1 cellular context compared by ENCODE assay signal in the genomic region with DNA sequence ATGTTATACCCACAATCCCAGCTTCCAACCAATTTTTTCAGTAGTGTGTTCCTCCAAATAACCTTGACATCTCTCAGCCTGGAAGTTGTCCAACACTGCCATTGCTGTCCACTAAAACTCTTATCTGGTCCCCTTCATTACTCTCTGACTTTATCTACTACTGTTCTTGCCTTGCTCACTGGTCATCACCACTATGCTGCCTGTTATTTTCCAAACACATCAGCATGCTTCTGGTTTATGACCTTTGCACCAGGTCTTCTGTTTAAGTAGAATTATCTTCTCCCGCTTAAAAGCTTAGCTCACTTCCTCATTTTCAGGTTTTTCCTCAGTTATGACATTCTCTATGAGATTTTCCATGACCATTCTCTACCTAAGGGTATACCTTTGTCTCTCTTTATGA.
A peak's percentile ranks its signal among the peaks of the same experiment; 100 is the strongest.
TF ChIP-seq lines count a peak whose summit lies in the region.

No MANE protein-coding gene starts in this region.

TF ChIP-seq in K562, 482 proteins besides CTCF, POLR2A, EP300 and RAD21 (continued from another document and continues in another):
- TF ChIP-seq, protein P1, sequence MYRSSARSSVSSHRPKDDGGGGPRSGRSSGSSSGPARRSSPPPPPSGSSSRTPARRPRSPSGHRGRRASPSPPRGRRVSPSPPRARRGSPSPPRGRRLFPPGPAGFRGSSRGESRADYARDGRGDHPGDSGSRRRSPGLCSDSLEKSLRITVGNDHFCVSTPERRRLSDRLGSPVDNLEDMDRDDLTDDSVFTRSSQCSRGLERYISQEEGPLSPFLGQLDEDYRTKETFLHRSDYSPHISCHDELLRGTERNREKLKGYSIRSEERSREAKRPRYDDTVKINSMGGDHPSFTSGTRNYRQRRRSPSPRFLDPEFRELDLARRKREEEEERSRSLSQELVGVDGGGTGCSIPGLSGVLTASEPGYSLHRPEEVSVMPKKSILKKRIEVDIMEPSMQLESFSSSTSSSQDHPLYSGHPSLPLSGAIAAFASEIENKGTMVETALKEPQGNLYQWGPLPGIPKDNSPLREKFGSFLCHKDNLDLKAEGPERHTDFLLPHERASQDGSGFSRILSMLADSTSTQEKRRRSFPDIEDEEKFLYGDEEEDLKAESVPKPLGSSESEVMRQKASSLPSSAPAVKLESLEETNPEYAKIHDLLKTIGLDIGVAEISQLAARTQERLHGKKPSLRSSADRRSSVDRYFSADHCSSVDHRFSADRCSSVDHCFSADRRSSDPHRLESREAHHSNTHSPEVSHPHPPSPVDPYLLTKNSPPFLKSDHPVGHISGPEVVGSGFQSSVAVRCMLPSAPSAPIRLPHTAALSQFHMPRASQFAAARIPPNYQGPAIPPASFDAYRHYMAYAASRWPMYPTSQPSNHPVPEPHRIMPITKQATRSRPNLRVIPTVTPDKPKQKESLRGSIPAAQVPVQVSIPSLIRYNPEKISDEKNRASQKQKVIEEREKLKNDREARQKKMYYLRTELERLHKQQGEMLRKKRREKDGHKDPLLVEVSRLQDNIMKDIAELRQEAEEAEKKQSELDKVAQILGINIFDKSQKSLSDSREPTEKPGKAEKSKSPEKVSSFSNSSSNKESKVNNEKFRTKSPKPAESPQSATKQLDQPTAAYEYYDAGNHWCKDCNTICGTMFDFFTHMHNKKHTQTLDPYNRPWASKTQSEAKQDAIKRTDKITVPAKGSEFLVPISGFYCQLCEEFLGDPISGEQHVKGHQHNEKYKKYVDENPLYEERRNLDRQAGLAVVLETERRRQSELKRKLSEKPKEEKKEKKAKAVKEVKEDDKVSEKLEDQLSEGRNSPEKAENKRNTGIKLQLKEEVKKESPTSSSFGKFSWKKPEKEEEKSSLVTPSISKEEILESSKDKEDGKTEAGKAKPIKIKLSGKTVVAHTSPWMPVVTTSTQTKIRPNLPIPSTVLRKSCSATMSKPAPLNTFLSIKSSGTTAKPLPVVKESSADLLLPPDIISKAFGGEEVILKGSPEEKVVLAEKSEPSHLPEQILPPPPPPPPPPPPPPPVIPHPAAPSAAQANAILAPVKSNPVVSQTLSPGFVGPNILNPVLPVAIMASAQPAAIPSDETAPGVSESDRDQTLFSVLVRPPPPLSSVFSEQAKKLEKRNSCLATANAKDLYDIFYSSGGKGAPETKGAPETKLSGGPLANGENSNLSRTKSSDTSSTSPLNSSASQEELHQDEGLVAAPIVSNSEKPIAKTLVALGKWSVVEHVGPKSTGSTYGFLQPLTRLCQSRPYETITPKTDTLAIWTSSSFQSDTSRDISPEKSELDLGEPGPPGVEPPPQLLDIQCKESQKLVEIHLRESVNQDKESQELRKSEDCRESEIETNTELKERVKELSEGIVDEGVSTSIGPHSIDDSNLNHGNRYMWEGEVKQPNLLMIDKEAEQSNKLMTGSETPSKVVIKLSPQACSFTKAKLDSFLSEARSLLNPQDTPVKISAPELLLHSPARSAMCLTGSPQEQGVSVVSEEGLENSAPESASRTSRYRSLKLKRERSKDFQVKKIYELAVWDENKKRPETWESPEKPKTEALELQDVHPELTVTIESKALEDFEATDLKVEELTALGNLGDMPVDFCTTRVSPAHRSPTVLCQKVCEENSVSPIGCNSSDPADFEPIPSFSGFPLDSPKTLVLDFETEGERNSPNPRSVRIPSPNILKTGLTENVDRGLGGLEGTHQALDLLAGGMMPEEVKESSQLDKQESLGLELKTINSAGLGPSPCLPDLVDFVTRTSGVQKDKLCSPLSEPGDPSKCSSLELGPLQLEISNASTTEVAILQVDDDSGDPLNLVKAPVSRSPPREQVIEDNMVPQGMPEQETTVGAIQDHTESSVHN (IDR thresholded peaks at IDR 0.05; ENCODE audit: borderline replicate concordance in 1 of 2, low read depth in 1 of 2): no peak
- TF ChIP-seq CEBPG (CRISPR knock-in tag; IDR thresholded peaks at IDR 0.05): no peak
- no peak for TF ChIP-seq CEBPG (tag; conservative IDR thresholded peaks at IDR 0.05 in 1 of 2, IDR thresholded peaks at IDR 0.05 in 1 of 2)
- TF ChIP-seq GTF2F1 (IDR thresholded peaks at IDR 0.05; ENCODE audit: low read depth, low read length): no peak
- TF ChIP-seq SMARCA5 (IDR thresholded peaks at IDR 0.05): peak; percentile 37; the same call in 1 of the 2 replicates
- TF ChIP-seq, protein P2, sequence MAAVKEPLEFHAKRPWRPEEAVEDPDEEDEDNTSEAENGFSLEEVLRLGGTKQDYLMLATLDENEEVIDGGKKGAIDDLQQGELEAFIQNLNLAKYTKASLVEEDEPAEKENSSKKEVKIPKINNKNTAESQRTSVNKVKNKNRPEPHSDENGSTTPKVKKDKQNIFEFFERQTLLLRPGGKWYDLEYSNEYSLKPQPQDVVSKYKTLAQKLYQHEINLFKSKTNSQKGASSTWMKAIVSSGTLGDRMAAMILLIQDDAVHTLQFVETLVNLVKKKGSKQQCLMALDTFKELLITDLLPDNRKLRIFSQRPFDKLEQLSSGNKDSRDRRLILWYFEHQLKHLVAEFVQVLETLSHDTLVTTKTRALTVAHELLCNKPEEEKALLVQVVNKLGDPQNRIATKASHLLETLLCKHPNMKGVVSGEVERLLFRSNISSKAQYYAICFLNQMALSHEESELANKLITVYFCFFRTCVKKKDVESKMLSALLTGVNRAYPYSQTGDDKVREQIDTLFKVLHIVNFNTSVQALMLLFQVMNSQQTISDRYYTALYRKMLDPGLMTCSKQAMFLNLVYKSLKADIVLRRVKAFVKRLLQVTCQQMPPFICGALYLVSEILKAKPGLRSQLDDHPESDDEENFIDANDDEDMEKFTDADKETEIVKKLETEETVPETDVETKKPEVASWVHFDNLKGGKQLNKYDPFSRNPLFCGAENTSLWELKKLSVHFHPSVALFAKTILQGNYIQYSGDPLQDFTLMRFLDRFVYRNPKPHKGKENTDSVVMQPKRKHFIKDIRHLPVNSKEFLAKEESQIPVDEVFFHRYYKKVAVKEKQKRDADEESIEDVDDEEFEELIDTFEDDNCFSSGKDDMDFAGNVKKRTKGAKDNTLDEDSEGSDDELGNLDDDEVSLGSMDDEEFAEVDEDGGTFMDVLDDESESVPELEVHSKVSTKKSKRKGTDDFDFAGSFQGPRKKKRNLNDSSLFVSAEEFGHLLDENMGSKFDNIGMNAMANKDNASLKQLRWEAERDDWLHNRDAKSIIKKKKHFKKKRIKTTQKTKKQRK (IDR thresholded peaks at IDR 0.05; ENCODE audit: borderline replicate concordance, low read depth, low read length): no peak
- no peak for TF ChIP-seq HNRNPH1 (optimal IDR thresholded peaks at IDR 0.05; ENCODE audit: low read depth, low read length)
- no peak for TF ChIP-seq CEBPB (tag; IDR thresholded peaks at IDR 0.05)
- TF ChIP-seq HDGF (IDR thresholded peaks at IDR 0.05): no peak
- TF ChIP-seq ZNF644 (tag; IDR thresholded peaks at IDR 0.05; ENCODE audit: low read depth): no peak
- TF ChIP-seq ZNF707 (CRISPR knock-in tag; conservative IDR thresholded peaks at IDR 0.05): no peak
- TF ChIP-seq, protein P3, sequence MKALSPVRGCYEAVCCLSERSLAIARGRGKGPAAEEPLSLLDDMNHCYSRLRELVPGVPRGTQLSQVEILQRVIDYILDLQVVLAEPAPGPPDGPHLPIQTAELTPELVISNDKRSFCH (CRISPR knock-in tag; IDR thresholded peaks at IDR 0.05): no peak
- TF ChIP-seq, protein P3 (tag; IDR thresholded peaks at IDR 0.05): peak; percentile 78; the same call in 1 of the 2 replicates
- peak; percentile 58; the same call in 1 of the 2 replicates for TF ChIP-seq EP400 (IDR thresholded peaks at IDR 0.05)
- TF ChIP-seq, protein P4, sequence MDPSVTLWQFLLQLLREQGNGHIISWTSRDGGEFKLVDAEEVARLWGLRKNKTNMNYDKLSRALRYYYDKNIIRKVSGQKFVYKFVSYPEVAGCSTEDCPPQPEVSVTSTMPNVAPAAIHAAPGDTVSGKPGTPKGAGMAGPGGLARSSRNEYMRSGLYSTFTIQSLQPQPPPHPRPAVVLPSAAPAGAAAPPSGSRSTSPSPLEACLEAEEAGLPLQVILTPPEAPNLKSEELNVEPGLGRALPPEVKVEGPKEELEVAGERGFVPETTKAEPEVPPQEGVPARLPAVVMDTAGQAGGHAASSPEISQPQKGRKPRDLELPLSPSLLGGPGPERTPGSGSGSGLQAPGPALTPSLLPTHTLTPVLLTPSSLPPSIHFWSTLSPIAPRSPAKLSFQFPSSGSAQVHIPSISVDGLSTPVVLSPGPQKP (CRISPR knock-in tag; IDR thresholded peaks at IDR 0.05): no peak
- no peak for TF ChIP-seq TCF7L2 (IDR thresholded peaks at IDR 0.05; ENCODE audit: low read depth, low read length)
- TF ChIP-seq DPF2 (IDR thresholded peaks at IDR 0.05): peak; percentile 95
- peak; percentile 38; the same call in 1 of the 2 replicates for TF ChIP-seq DMBX1 (CRISPR knock-in tag; IDR thresholded peaks at IDR 0.05; ENCODE audit: borderline replicate concordance)
- no peak for TF ChIP-seq ZNF695 (CRISPR knock-in tag; IDR thresholded peaks at IDR 0.05)
- peak; percentile 76 for TF ChIP-seq LEF1 (IDR thresholded peaks at IDR 0.05)
- TF ChIP-seq ZNF764 (CRISPR knock-in tag; IDR thresholded peaks at IDR 0.05; ENCODE audit: low read depth): no peak
- no peak for TF ChIP-seq ZNF551 (CRISPR knock-in tag; IDR thresholded peaks at IDR 0.05)
- TF ChIP-seq MTA3 (IDR thresholded peaks at IDR 0.05; ENCODE audit: borderline replicate concordance): 0 out of 2 replicates have a peak, but pooled peaks have one; percentile 36
- no peak for TF ChIP-seq NR4A1 (CRISPR knock-in tag; IDR thresholded peaks at IDR 0.05)
- no peak for TF ChIP-seq NR4A1 (tag; IDR thresholded peaks at IDR 0.05)
- TF ChIP-seq, protein P5, sequence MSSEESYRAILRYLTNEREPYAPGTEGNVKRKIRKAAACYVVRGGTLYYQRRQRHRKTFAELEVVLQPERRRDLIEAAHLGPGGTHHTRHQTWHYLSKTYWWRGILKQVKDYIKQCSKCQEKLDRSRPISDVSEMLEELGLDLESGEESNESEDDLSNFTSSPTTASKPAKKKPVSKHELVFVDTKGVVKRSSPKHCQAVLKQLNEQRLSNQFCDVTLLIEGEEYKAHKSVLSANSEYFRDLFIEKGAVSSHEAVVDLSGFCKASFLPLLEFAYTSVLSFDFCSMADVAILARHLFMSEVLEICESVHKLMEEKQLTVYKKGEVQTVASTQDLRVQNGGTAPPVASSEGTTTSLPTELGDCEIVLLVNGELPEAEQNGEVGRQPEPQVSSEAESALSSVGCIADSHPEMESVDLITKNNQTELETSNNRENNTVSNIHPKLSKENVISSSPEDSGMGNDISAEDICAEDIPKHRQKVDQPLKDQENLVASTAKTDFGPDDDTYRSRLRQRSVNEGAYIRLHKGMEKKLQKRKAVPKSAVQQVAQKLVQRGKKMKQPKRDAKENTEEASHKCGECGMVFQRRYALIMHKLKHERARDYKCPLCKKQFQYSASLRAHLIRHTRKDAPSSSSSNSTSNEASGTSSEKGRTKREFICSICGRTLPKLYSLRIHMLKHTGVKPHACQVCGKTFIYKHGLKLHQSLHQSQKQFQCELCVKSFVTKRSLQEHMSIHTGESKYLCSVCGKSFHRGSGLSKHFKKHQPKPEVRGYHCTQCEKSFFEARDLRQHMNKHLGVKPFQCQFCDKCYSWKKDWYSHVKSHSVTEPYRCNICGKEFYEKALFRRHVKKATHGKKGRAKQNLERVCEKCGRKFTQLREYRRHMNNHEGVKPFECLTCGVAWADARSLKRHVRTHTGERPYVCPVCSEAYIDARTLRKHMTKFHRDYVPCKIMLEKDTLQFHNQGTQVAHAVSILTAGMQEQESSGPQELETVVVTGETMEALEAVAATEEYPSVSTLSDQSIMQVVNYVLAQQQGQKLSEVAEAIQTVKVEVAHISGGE (CRISPR knock-in tag; IDR thresholded peaks at IDR 0.05): no peak
- no peak for TF ChIP-seq ZBTB8A (IDR thresholded peaks at IDR 0.05; ENCODE audit: partially characterized antibody)
- no peak for TF ChIP-seq RBM25 (IDR thresholded peaks at IDR 0.05; ENCODE audit: low read depth, low read length, severe bottlenecking)
- TF ChIP-seq SIN3B (IDR thresholded peaks at IDR 0.05; ENCODE audit: low read depth): no peak
- TF ChIP-seq ZKSCAN8 (CRISPR knock-in tag; IDR thresholded peaks at IDR 0.05): no peak
- TF ChIP-seq, protein P6, sequence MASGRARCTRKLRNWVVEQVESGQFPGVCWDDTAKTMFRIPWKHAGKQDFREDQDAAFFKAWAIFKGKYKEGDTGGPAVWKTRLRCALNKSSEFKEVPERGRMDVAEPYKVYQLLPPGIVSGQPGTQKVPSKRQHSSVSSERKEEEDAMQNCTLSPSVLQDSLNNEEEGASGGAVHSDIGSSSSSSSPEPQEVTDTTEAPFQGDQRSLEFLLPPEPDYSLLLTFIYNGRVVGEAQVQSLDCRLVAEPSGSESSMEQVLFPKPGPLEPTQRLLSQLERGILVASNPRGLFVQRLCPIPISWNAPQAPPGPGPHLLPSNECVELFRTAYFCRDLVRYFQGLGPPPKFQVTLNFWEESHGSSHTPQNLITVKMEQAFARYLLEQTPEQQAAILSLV (tag; IDR thresholded peaks at IDR 0.05): no peak
- TF ChIP-seq, protein P7, sequence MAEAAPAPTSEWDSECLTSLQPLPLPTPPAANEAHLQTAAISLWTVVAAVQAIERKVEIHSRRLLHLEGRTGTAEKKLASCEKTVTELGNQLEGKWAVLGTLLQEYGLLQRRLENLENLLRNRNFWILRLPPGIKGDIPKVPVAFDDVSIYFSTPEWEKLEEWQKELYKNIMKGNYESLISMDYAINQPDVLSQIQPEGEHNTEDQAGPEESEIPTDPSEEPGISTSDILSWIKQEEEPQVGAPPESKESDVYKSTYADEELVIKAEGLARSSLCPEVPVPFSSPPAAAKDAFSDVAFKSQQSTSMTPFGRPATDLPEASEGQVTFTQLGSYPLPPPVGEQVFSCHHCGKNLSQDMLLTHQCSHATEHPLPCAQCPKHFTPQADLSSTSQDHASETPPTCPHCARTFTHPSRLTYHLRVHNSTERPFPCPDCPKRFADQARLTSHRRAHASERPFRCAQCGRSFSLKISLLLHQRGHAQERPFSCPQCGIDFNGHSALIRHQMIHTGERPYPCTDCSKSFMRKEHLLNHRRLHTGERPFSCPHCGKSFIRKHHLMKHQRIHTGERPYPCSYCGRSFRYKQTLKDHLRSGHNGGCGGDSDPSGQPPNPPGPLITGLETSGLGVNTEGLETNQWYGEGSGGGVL (CRISPR knock-in tag; IDR thresholded peaks at IDR 0.05): no peak
- TF ChIP-seq PPARD (CRISPR knock-in tag; IDR thresholded peaks at IDR 0.05): no peak
- TF ChIP-seq ZNF75A (CRISPR knock-in tag; IDR thresholded peaks at IDR 0.05): no peak
- TF ChIP-seq, protein P8, sequence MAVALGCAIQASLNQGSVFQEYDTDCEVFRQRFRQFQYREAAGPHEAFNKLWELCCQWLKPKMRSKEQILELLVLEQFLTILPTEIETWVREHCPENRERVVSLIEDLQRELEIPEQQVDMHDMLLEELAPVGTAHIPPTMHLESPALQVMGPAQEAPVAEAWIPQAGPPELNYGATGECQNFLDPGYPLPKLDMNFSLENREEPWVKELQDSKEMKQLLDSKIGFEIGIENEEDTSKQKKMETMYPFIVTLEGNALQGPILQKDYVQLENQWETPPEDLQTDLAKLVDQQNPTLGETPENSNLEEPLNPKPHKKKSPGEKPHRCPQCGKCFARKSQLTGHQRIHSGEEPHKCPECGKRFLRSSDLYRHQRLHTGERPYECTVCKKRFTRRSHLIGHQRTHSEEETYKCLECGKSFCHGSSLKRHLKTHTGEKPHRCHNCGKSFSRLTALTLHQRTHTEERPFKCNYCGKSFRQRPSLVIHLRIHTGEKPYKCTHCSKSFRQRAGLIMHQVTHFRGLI (CRISPR knock-in tag; IDR thresholded peaks at IDR 0.05): no peak
- TF ChIP-seq, protein P9, sequence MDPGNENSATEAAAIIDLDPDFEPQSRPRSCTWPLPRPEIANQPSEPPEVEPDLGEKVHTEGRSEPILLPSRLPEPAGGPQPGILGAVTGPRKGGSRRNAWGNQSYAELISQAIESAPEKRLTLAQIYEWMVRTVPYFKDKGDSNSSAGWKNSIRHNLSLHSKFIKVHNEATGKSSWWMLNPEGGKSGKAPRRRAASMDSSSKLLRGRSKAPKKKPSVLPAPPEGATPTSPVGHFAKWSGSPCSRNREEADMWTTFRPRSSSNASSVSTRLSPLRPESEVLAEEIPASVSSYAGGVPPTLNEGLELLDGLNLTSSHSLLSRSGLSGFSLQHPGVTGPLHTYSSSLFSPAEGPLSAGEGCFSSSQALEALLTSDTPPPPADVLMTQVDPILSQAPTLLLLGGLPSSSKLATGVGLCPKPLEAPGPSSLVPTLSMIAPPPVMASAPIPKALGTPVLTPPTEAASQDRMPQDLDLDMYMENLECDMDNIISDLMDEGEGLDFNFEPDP (CRISPR knock-in tag; IDR thresholded peaks at IDR 0.05): no peak
